In the genomic region with DNA sequence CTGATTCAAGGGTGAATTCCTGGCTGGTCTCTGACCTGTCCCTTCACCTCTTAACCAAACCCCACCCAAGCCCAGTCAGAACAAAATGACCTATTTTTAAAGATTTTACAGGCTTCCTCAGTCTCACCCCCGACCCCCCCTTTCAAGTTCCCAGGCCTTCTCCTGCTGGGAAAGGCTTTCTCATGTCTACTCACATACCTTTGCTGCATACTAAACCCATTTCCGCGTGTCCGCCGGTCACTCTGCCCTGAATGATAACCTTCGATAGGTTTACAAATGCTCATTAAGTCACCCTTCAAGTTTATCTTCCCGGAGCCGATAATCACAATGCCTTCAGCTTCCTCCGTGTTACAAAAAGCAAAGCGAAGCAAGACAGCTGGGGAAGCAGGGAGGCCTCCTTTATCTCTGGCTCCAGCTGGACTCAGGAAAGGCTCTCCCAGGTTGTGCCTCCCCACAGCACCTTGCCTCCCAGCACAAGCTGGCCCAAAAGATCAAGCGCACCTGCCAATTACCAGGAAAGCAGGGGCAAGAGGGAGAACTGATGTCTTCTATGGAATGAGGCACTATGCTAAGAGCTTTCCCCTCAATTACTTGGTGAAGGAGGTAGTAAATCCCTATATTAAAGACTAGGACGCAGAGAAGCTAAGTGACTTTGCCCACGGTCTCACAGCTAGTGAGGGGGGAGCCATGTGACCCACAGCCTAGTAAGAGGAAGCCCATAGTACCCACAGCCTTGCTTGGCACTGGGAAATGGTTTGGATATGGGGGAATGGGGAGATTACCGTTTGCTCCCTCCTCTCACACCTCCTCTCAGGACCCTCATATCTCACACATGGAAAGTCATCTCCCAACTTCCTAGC, we compare ENCODE assay signal across 14 cellular contexts. TPM values are rescaled to one million over a fixed set of nuclear protein-coding genes. Genes with fewer than 3 reads are reported as not detected.
DNase-seq lines count a peak whose midpoint lies in the region; ATAC-seq and TF ChIP-seq lines count a peak whose summit lies in the region.
"Had no signal": no experiment of that assay in that cellular context is flagged by ENCODE, and none has a peak within 500 bp of the region (broad histone marks: within the 10 kb centered on the region; RNA-seq: fewer than 3 reads in every experiment).

No MANE protein-coding gene starts in this region.

- no peaks in the 10 kb centered on the region for H3K27me3 ChIP-seq in heart right ventricle
- no peaks in the 10 kb centered on the region for H3K27me3 ChIP-seq in upper lobe of left lung
- no peaks in the 10 kb centered on the region for H3K27me3 ChIP-seq in tibial nerve
- H3K27me3 ChIP-seq: transverse colon had no signal

- H3K9me3 Mint-ChIP-seq in effector memory CD8-positive, alpha-beta T cell, result no peaks in the 10 kb centered on the region
- H3K9me3 Mint-ChIP-seq: activated CD4-positive, alpha-beta T cell treated with anti-CD3 and anti-CD28 coated beads, Interleukin-2, amount 10 ng/mL, durations not matched to agents 7 days and 5 days had no signal

- H3K27ac ChIP-seq in heart right ventricle (peak overlapping the region; percentile 59 to 92 (median 77)), upper lobe of left lung (peak overlapping the region; percentile 64 to 88 (median 72)), tibial nerve (no peak overlapping the region)

- TF ChIP-seq POLR2A in upper lobe of left lung (IDR thresholded peaks at IDR 0.05), result no peak
- TF ChIP-seq POLR2A in tibial nerve (IDR thresholded peaks at IDR 0.05), result no peak

- H3K4me1 ChIP-seq in heart right ventricle (peaks cover 5 to 96% (median 64%) of the 10 kb centered on the region in 9 donors), upper lobe of left lung (peaks cover 32 to 49% (median 44%) of the 10 kb centered on the region in 4 donors), tibial nerve (peaks cover 0 to 57% (median 8%) of the 10 kb centered on the region in 4 donors)
- H3K4me1 ChIP-seq: transverse colon had no signal

- TF ChIP-seq CTCF in heart right ventricle (IDR thresholded peaks at IDR 0.05), result no peak
- TF ChIP-seq CTCF in upper lobe of left lung (IDR thresholded peaks at IDR 0.05), result no peak
- TF ChIP-seq CTCF in tibial nerve (IDR thresholded peaks at IDR 0.05), result no peak

- no peaks in the 10 kb centered on the region for H3K9me3 ChIP-seq in heart right ventricle
- no peaks in the 10 kb centered on the region for H3K9me3 ChIP-seq in upper lobe of left lung
- H3K9me3 ChIP-seq in tibial nerve, result no peaks in the 10 kb centered on the region
- H3K9me3 ChIP-seq: transverse colon had no signal

- no peak for DNase-seq in heart right ventricle
- no peak for DNase-seq in cardiac septum (ENCODE audit: low spot score)
- DNase-seq in effector memory CD8-positive, alpha-beta T cell, result no peak
- DNase-seq in lung microvascular endothelial cell (ENCODE audit: low read depth in 2 of 2), result peak; percentile 32 to 43
- DNase-seq in upper lobe of left lung, result peak in 1 of 2 donors; percentile 15
- no peak for DNase-seq in RKO (ENCODE audit: low spot score)
- DNase-seq in NCI-H345 (lab: John Stamatoyannopoulos, UW), result no peak
- DNase-seq in tibial nerve (ENCODE audit: low spot score in 2 of 2), result no peak
- DNase-seq: activated CD4-positive, alpha-beta T cell treated with anti-CD3 and anti-CD28 coated beads, Interleukin-2, amount 10 ng/mL, durations not matched to agents 7 days and 5 days; left colon; NCI-H1105; transverse colon had no signal

- H3K36me3 ChIP-seq in heart right ventricle (no peaks in the 10 kb centered on the region), upper lobe of left lung (peaks cover 0 to 7% (median 3%) of the 10 kb centered on the region in 4 donors), tibial nerve (peaks cover 0 to 8% (median 0%) of the 10 kb centered on the region in 3 donors)
- H3K36me3 ChIP-seq: transverse colon had no signal

- H3K4me1 Mint-ChIP-seq in effector memory CD8-positive, alpha-beta T cell (ENCODE audit: low read depth in 2 of 2), result peaks cover 15 to 21% of the 10 kb centered on the region in 2 donors

- WGBS in heart right ventricle, 2 donors, result 39 to 51% methylated on average over 14 of the region's 14 CpGs
- 42 to 60% methylated on average over 14 of the region's 14 CpGs for WGBS in upper lobe of left lung, 2 donors
- WGBS in tibial nerve, 2 donors, result 61 to 72% methylated on average over 14 of the region's 14 CpGs

- peak in 6 of 8 donors; percentile 3 to 33 (median 12) for ATAC-seq in heart right ventricle
- ATAC-seq in effector memory CD8-positive, alpha-beta T cell (replicated peaks), result no peak
- no peak for ATAC-seq in upper lobe of left lung (ENCODE audit: low FRiP score in 2 of 2)
- ATAC-seq: left colon had no signal

- H3K27me3 Mint-ChIP-seq in effector memory CD8-positive, alpha-beta T cell, result no peaks in the 10 kb centered on the region
- H3K27me3 Mint-ChIP-seq: activated CD4-positive, alpha-beta T cell treated with anti-CD3 and anti-CD28 coated beads, Interleukin-2, amount 10 ng/mL, durations not matched to agents 7 days and 5 days had no signal

- no peak overlapping the region for H3K4me3 Mint-ChIP-seq in effector memory CD8-positive, alpha-beta T cell
- H3K4me3 Mint-ChIP-seq: activated CD4-positive, alpha-beta T cell treated with anti-CD3 and anti-CD28 coated beads, Interleukin-2, amount 10 ng/mL, durations not matched to agents 7 days and 5 days had no signal

- TF ChIP-seq EP300 in upper lobe of left lung (IDR thresholded peaks at IDR 0.05) (no peak), tibial nerve (IDR thresholded peaks at IDR 0.05) (no peak)

- peak overlapping the region; percentile 9 to 21 for H3K27ac Mint-ChIP-seq in effector memory CD8-positive, alpha-beta T cell
- H3K27ac Mint-ChIP-seq: activated CD4-positive, alpha-beta T cell treated with anti-CD3 and anti-CD28 coated beads, Interleukin-2, amount 10 ng/mL, durations not matched to agents 7 days and 5 days had no signal

- intact Hi-C loops in heart right ventricle (cut with DNase I) (loop anchor here in 1 of 10 donors (1.0 kb wide), 1 partner anchor 55 kb away; no protein-coding TSS in a partner anchor), cardiac septum (cut with DNase I) (no loop called here)

- no peak overlapping the region for H3K4me3 ChIP-seq in heart right ventricle
- H3K4me3 ChIP-seq in upper lobe of left lung, result no peak overlapping the region
- H3K4me3 ChIP-seq in tibial nerve, result no peak overlapping the region
- H3K4me3 ChIP-seq: transverse colon had no signal

- H3K36me3 Mint-ChIP-seq in effector memory CD8-positive, alpha-beta T cell (ENCODE audit: insufficient read depth), result peaks cover 8% of the 10 kb centered on the region

RNA-seq across cellular contexts. Expression of a gene that starts 15.9 kb away (rescaled TPM):
- total RNA-seq in heart right ventricle, result 10 to 100 TPM; 33.9 to 74.2 (median 43.7) TPM
- polyA plus RNA-seq in heart right ventricle, result 10 to 100 TPM in 1 of 2 donors, 1 to 10 TPM in 1; 9.7 to 78.1 TPM
- 49.4 TPM for total RNA-seq in cardiac septum
- 34.4 and 40.3 TPM in 2 replicates for total RNA-seq in lung microvascular endothelial cell
- total RNA-seq in upper lobe of left lung, result 10 to 100 TPM in 5 of 6 donors, 1 to 10 TPM in 1; 6.3 to 46.6 (median 30.9) TPM
- 10 to 100 TPM; 17.5 to 35.1 (median 22.0) TPM for total RNA-seq in tibial nerve

RNA-seq across cellular contexts. Expression of a gene that starts 50.8 kb away (rescaled TPM):
- total RNA-seq in heart right ventricle, result 10 to 100 TPM in 9 of 10 donors, 1 to 10 TPM in 1; 9.0 to 37.8 (median 22.7) TPM
- polyA plus RNA-seq in heart right ventricle, result 10 to 100 TPM; 20.3 to 50.1 TPM
- 34.7 TPM for total RNA-seq in cardiac septum
- 47.2 and 60.8 TPM in 2 replicates for total RNA-seq in lung microvascular endothelial cell
- 10 to 100 TPM in 4 of 6 donors, 1 to 10 TPM in 2; 5.2 to 41.1 (median 19.2) TPM for total RNA-seq in upper lobe of left lung
- 10 to 100 TPM; 20.3 to 65.1 (median 37.2) TPM for total RNA-seq in tibial nerve
- total RNA-seq: activated CD4-positive, alpha-beta T cell treated with anti-CD3 and anti-CD28 coated beads, Interleukin-2, amount 10 ng/mL, durations not matched to agents 7 days and 5 days; NCI-H460; OCI-LY7 had no signal

Comparison
In these comparisons a context has a peak if more than half of its experiments do, and no peak if none do; other contexts are left out.
1. ATAC-seq: peak in heart right ventricle (6 of 8); none in effector memory CD8-positive, alpha-beta T cell (single experiment) and upper lobe of left lung (0 of 2).
2. DNase-seq: peak in lung microvascular endothelial cell (2 of 2); none in heart right ventricle (0 of 2), cardiac septum (single experiment), effector memory CD8-positive, alpha-beta T cell (0 of 3), RKO (single experiment), NCI-H345 (single experiment) and tibial nerve (0 of 2).
3. H3K27ac ChIP-seq: peak in heart right ventricle (10 of 10) and upper lobe of left lung (4 of 4); none in tibial nerve (0 of 4).